ENCODE assay signal across 10 cellular contexts in the genomic region with DNA sequence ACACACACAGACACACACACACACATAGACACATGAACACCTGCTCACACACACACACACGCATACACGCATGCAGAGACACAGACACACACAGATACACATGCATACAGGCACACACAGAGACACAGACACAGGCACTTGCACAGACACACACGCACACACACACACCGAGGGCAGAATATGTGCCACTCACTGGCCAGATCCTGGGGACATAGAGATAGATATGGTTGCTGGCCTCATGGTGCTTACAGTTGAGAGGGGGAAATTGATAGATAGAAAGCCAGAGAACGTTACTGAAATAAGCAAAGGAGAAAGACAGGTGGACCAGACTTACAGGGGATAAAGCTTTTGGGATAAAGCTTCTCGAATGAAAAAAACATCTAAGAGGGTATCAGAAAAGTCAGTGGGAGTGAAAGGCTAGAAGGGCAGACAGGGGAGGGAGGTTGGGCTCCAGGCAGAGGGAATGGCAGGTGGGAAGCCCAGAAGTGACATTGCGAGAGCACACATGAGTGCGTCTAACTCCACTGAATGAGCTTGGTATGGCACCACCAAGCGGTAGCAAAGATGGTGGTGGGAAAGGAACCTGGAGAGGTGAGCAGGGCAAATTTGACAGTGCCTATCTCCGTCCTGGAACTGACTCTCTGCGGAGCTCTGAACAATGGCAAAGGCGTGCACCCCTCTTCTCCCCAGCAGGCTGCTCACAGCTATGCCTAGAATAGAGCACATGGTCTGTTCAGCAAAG.
DNase-seq lines count a peak whose midpoint lies in the region; ATAC-seq, FAIRE-seq and TF ChIP-seq lines count a peak whose summit lies in the region.
"Had no signal": no experiment of that assay in that cellular context is flagged by ENCODE, and none has a peak within 500 bp of the region (broad histone marks: within the 10 kb centered on the region; RNA-seq: fewer than 3 reads in every experiment).

No MANE protein-coding gene starts in this region.

- H3K9ac ChIP-seq in K562 (ENCODE audit: insufficient read depth in 1 of 2, low read depth in 2 of 2, low read length in 2 of 2): no peak overlapping the region

- no peak overlapping the region; the same call in 2 of the 3 replicates for H3K27ac ChIP-seq in K562 (ENCODE audit: extremely low read depth, low read depth, low read length)
- H3K27ac ChIP-seq: Peyer's patch had no signal

- TF ChIP-seq CTCF in GM12873 (IDR thresholded peaks at IDR 0.05; ENCODE audit: insufficient read depth, low read depth, low read length, missing control alignments): peak; percentile 60
- no peak for TF ChIP-seq CTCF in K562 (IDR thresholded peaks at IDR 0.05 in 2 of 3, conservative IDR thresholded peaks at IDR 0.05 in 1 of 3; ENCODE audit: insufficient read depth in 2 of 3, low read depth in 1 of 3, low read length in 3 of 3)

- no peaks in the 10 kb centered on the region for H3K27me3 ChIP-seq in K562 (ENCODE audit: control insufficient read depth in 2 of 2, insufficient read depth in 2 of 2, low read length in 2 of 2)
- H3K27me3 ChIP-seq: Peyer's patch had no signal

- intact Hi-C loops in K562 (cut with micrococcal nuclease): no loop called here

- CTCF ChIA-PET in HEK293T (lab: Yijun Ruan, JAX) (interaction anchor here (0.7 to 0.9 kb wide), 2 partner anchors 12 to 389 kb away, joined by 3 to 4 read pairs; no protein-coding TSS in a partner anchor), K562 (lab: Yijun Ruan, JAX; ENCODE audit: low intra/inter-chr PET ratio) (no interaction called here)

- ATAC-seq in K562 (no peak), naive B cell (ENCODE audit: low read depth in 2 of 2) (peak; percentile 67 to 76), HG03095 (IDR thresholded peaks at IDR 0.05; ENCODE audit: unreplicated experiment) (no peak)

- no peaks in the 10 kb centered on the region for H3K27me3 Mint-ChIP-seq in naive B cell

- H4K20me1 ChIP-seq in K562 (replicated peaks; ENCODE audit: control insufficient read depth, insufficient read depth, low read length): no peaks in the 10 kb centered on the region

- H3K9me3 ChIP-seq in K562 (replicated peaks; ENCODE audit: control insufficient read depth, insufficient read depth, low read depth, low read length): 0 out of 2 replicates have a peak, but pooled peaks cover 6% of the 10 kb centered on the region
- H3K9me3 ChIP-seq: mucosa of descending colon, Peyer's patch had no signal

- peaks cover 0 to 8% of the 10 kb centered on the region in 2 donors for H3K36me3 Mint-ChIP-seq in naive B cell

- H3K36me3 ChIP-seq in K562 (ENCODE audit: control insufficient read depth, insufficient read depth, low read length): peaks cover 6% of the 10 kb centered on the region
- H3K36me3 ChIP-seq: Peyer's patch had no signal

- peaks cover 0 to 6% (median 2%) of the 10 kb centered on the region in 7 donors for H3K9me3 Mint-ChIP-seq in naive B cell

- DNase-seq in HEK293T (ENCODE audit: extremely low spot score) (peak; percentile 21), K562 (ENCODE audit: extremely low read depth in 1 of 4, low spot score in 3 of 4) (no peak), naive B cell (peak; percentile 29), Ammon's horn (ENCODE audit: low spot score) (no peak), NCI-H187 treated with DMSO at 0.1 percent for 48 hours (lab: John Stamatoyannopoulos, UW) (no peak)
- DNase-seq: mucosa of descending colon had no signal

- in situ Hi-C loops in K562 (cut with MboI): no loop called here

- no TSS peak for BruUV-seq in K562 (replicated peaks; lab: Mats Ljungman, UMichigan)

- TF ChIP-seq POLR2A in K562 (conservative IDR thresholded peaks at IDR 0.05): 0 out of 2 replicates have a peak, but pooled peaks have one; percentile 24

- TF ChIP-seq RAD21 in K562 (CRISPR knock-in tag; conservative IDR thresholded peaks at IDR 0.05 in 1 of 2, IDR thresholded peaks at IDR 0.05 in 1 of 2): no peak

- TF ChIP-seq EP300 in K562 (IDR thresholded peaks at IDR 0.05; ENCODE audit: low read length): no peak

- WGBS in K562 (ENCODE audit: insufficient coverage, low coverage, missing lambda C conversion rate): 94% methylated on average over 10 of the region's 12 CpGs

- H3K4me2 ChIP-seq in K562 (ENCODE audit: insufficient read depth, low read length): no peak overlapping the region

- H2AFZ ChIP-seq in K562 (ENCODE audit: low read depth, low read length): no peak overlapping the region

- peak overlapping the region in 2 of 6 donors; percentile 31 to 71 for H3K27ac Mint-ChIP-seq in naive B cell

- POLR2A ChIA-PET in HEK293T (lab: Yijun Ruan, JAX) (no interaction called here), K562 (lab: Yijun Ruan, JAX) (interaction anchor here (0.6 kb wide), 2 partner anchors 33 to 229 kb away, joined by 3 read pairs; no protein-coding TSS in a partner anchor)

- no peaks in the 10 kb centered on the region for H3K9me1 ChIP-seq in K562 (ENCODE audit: control insufficient read depth, insufficient read depth, low read length)

- peak overlapping the region in 4 of 8 donors; percentile 0 to 69 (median 32) for H3K4me3 Mint-ChIP-seq in naive B cell

- H3K4me3 ChIP-seq in K562: no peak overlapping the region
- H3K4me3 ChIP-seq: mucosa of descending colon, Peyer's patch had no signal

- peaks cover 26 to 33% (median 32%) of the 10 kb centered on the region in 3 donors for H3K4me1 Mint-ChIP-seq in naive B cell

- H3K4me1 ChIP-seq in K562 (replicated peaks in 1 of 2; ENCODE audit: control insufficient read depth in 2 of 2, insufficient read depth in 2 of 2, low read length in 2 of 2): peaks cover 5 to 12% of the 10 kb centered on the region in 2 experiments; a peak in 4 of 5 replicates
- H3K4me1 ChIP-seq: Peyer's patch had no signal

- no peak for FAIRE-seq in K562 (lab: Jason Lieb, UNC)
- FAIRE-seq: GM19239 had no signal

- H3K79me2 ChIP-seq in K562 (ENCODE audit: control insufficient read depth, insufficient read depth, low read length): no peaks in the 10 kb centered on the region

TF ChIP-seq in HEK293T, 16 proteins besides CTCF, POLR2A, EP300 and RAD21:
- TF ChIP-seq FOXM1 (IDR thresholded peaks at IDR 0.05; ENCODE audit: borderline replicate concordance): no peak
- TF ChIP-seq TARDBP (IDR thresholded peaks at IDR 0.05): no peak
- TF ChIP-seq SP1 (IDR thresholded peaks at IDR 0.05): no peak
- TF ChIP-seq FOXA1 (IDR thresholded peaks at IDR 0.05): no peak
- TF ChIP-seq LEF1 (IDR thresholded peaks at IDR 0.05; ENCODE audit: borderline replicate concordance): no peak
- no peak for TF ChIP-seq FOXK2 (IDR thresholded peaks at IDR 0.05)
- TF ChIP-seq NFRKB (IDR thresholded peaks at IDR 0.05): no peak
- TF ChIP-seq HDGF (IDR thresholded peaks at IDR 0.05; ENCODE audit: borderline replicate concordance): no peak
- no peak for TF ChIP-seq BHLHE40 (IDR thresholded peaks at IDR 0.05; ENCODE audit: borderline replicate concordance)
- TF ChIP-seq ARNT (IDR thresholded peaks at IDR 0.05): no peak
- TF ChIP-seq L3MBTL2 (conservative IDR thresholded peaks at IDR 0.05): no peak
- TF ChIP-seq, protein P1, sequence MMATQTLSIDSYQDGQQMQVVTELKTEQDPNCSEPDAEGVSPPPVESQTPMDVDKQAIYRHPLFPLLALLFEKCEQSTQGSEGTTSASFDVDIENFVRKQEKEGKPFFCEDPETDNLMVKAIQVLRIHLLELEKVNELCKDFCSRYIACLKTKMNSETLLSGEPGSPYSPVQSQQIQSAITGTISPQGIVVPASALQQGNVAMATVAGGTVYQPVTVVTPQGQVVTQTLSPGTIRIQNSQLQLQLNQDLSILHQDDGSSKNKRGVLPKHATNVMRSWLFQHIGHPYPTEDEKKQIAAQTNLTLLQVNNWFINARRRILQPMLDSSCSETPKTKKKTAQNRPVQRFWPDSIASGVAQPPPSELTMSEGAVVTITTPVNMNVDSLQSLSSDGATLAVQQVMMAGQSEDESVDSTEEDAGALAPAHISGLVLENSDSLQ (IDR thresholded peaks at IDR 0.05): no peak
- no peak for TF ChIP-seq ELF4 (IDR thresholded peaks at IDR 0.05)
- no peak for TF ChIP-seq SUZ12 (IDR thresholded peaks at IDR 0.05)
- no peak for TF ChIP-seq CTBP1 (IDR thresholded peaks at IDR 0.05; ENCODE audit: borderline replicate concordance)

TF ChIP-seq in K562, 482 proteins besides CTCF, POLR2A, EP300 and RAD21:
- TF ChIP-seq, protein P2, sequence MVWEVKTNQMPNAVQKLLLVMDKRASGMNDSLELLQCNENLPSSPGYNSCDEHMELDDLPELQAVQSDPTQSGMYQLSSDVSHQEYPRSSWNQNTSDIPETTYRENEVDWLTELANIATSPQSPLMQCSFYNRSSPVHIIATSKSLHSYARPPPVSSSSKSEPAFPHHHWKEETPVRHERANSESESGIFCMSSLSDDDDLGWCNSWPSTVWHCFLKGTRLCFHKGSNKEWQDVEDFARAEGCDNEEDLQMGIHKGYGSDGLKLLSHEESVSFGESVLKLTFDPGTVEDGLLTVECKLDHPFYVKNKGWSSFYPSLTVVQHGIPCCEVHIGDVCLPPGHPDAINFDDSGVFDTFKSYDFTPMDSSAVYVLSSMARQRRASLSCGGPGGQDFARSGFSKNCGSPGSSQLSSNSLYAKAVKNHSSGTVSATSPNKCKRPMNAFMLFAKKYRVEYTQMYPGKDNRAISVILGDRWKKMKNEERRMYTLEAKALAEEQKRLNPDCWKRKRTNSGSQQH (CRISPR knock-in tag; IDR thresholded peaks at IDR 0.05): 0 out of 2 replicates have a peak, but pooled peaks have one; percentile 33
- peak; percentile 73 for TF ChIP-seq ZNF316 (IDR thresholded peaks at IDR 0.05)
- no peak for TF ChIP-seq XRCC4 (IDR thresholded peaks at IDR 0.05; ENCODE audit: extremely low read depth, insufficient read depth, insufficient read length)
- peak; percentile 34 for TF ChIP-seq HNRNPLL (IDR thresholded peaks at IDR 0.05; ENCODE audit: low read depth, low read length, poor library complexity, severe bottlenecking)
- TF ChIP-seq TRIM24 (IDR thresholded peaks at IDR 0.05): peak; percentile 32 to 67; a peak in 2 of 4 replicates

Comparison
In these comparisons a context has a peak if more than half of its experiments do, and no peak if none do; other contexts are left out.
1. DNase-seq: peak in HEK293T (single experiment) and naive B cell (single experiment); none in K562 (0 of 4), Ammon's horn (single experiment) and NCI-H187 treated with DMSO at 0.1 percent for 48 hours (single experiment).
2. ATAC-seq: peak in naive B cell (2 of 2); none in K562 (single experiment) and HG03095 (single experiment).